In genomic region chr16:2427526-2427925, GRCh38 we compare ENCODE assay signal across 16 cellular contexts. TPM values are rescaled to one million over a fixed set of nuclear protein-coding genes. Genes with fewer than 3 reads are reported as not detected.
DNase-seq lines count a peak whose midpoint lies in the region; ATAC-seq and TF ChIP-seq lines count a peak whose summit lies in the region.
"Had no signal": no experiment of that assay in that cellular context is flagged by ENCODE, and none has a peak within 500 bp of the region (broad histone marks: within the 10 kb centered on the region; RNA-seq: fewer than 3 reads in every experiment).

No MANE protein-coding gene starts in this region.

- peak overlapping the region; percentile 84 for H3K4me3 Mint-ChIP-seq in stimulated activated naive CD8-positive, alpha-beta T cell treated with anti-CD3 and anti-CD28 coated beads, Interleukin-15, Interleukin-2, amounts not matched to agents 100 ng/mL and 50 ng/mL, for 24 hours
- H3K4me3 Mint-ChIP-seq in immature natural killer cell: peak overlapping the region; percentile 85 to 89 (median 88)

- no peaks in the 10 kb centered on the region for H3K27me3 ChIP-seq in WERI-Rb-1 (ENCODE audit: insufficient read depth, low read depth, severe bottlenecking)

- in situ Hi-C loops in GM13977 (cut with MboI; ENCODE audit: low pct_unique_long_range_greater_than_20kb, low sequenced_read_pairs, unreplicated experiment): loop anchor here (10.0 kb wide), 1 partner anchor 73 kb away; no protein-coding TSS in a partner anchor

- H3K4me1 Mint-ChIP-seq in stimulated activated naive CD8-positive, alpha-beta T cell treated with anti-CD3 and anti-CD28 coated beads, Interleukin-15, Interleukin-2, amounts not matched to agents 100 ng/mL and 50 ng/mL, for 24 hours (ENCODE audit: low read depth): peaks cover 24% of the 10 kb centered on the region
- H3K4me1 Mint-ChIP-seq in immature natural killer cell: peaks cover 28 to 30% of the 10 kb centered on the region in 2 donors

- H3K9me3 ChIP-seq in WERI-Rb-1 (ENCODE audit: severe bottlenecking): no peaks in the 10 kb centered on the region

- no peak overlapping the region for H3K4me3 ChIP-seq in WERI-Rb-1 (ENCODE audit: low read depth, low read length)

- no peak for DNase-seq in stimulated activated naive CD8-positive, alpha-beta T cell treated with anti-CD3 and anti-CD28 coated beads, Interleukin-15, Interleukin-2, amounts not matched to agents 100 U/mL and 50 U/mL, for 24 hours
- no peak for DNase-seq in WERI-Rb-1
- no peak for DNase-seq in immature natural killer cell
- DNase-seq in GM13977 (ENCODE audit: low spot score): no peak
- DNase-seq: central memory CD4-positive, alpha-beta T cell; kidney glomerular epithelial cell; NCI-H187; NCI-H69; Right ventricle myocardium superior; stimulated activated CD4-positive, alpha-beta T cell treated with anti-CD3 and anti-CD28 coated beads, Interleukin-4, amount 100 ng/mL, for 1 hour; stimulated activated naive CD4-positive, alpha-beta T cell treated with Interleukin-2 at 50 U/mL for 16 hours had no signal

- no peak for ATAC-seq in stimulated activated naive CD8-positive, alpha-beta T cell treated with anti-CD3 and anti-CD28 coated beads, Interleukin-15, Interleukin-2, amounts not matched to agents 100 U/mL and 50 U/mL, for 24 hours
- no peak for ATAC-seq in HG02642 (IDR thresholded peaks at IDR 0.05; ENCODE audit: poor library complexity, unreplicated experiment)
- ATAC-seq in GM21423 (IDR thresholded peaks at IDR 0.05; ENCODE audit: unreplicated experiment): no peak
- ATAC-seq in GM21737 (IDR thresholded peaks at IDR 0.05; ENCODE audit: unreplicated experiment): no peak

- no peaks in the 10 kb centered on the region for H3K27me3 Mint-ChIP-seq in stimulated activated naive CD8-positive, alpha-beta T cell treated with anti-CD3 and anti-CD28 coated beads, Interleukin-15, Interleukin-2, amounts not matched to agents 100 ng/mL and 50 ng/mL, for 24 hours
- H3K27me3 Mint-ChIP-seq in immature natural killer cell (ENCODE audit: low read depth in 3 of 3): peaks cover 0 to 10% (median 0%) of the 10 kb centered on the region in 3 donors

- H3K27ac ChIP-seq in WERI-Rb-1: 0 out of 2 replicates have a peak overlapping the region, but pooled peaks have one; percentile 99
- H3K27ac ChIP-seq: epithelial cell of prostate had no signal

- no peak for TF ChIP-seq CTCF in WERI-Rb-1 (IDR thresholded peaks at IDR 0.05; ENCODE audit: low read depth, low read length)
- no peak for TF ChIP-seq CTCF in GM13977 (IDR thresholded peaks at IDR 0.05; ENCODE audit: extremely low read depth, insufficient read depth, missing control alignments)

- H3K36me3 Mint-ChIP-seq in stimulated activated naive CD8-positive, alpha-beta T cell treated with anti-CD3 and anti-CD28 coated beads, Interleukin-15, Interleukin-2, amounts not matched to agents 100 ng/mL and 50 ng/mL, for 24 hours (ENCODE audit: low read depth): peaks cover 17% of the 10 kb centered on the region
- peaks cover 0 to 2% (median 0%) of the 10 kb centered on the region in 3 donors for H3K36me3 Mint-ChIP-seq in immature natural killer cell

- H3K36me3 ChIP-seq in WERI-Rb-1: peaks cover 20% of the 10 kb centered on the region

- no peaks in the 10 kb centered on the region for H3K9me3 Mint-ChIP-seq in stimulated activated naive CD8-positive, alpha-beta T cell treated with anti-CD3 and anti-CD28 coated beads, Interleukin-15, Interleukin-2, amounts not matched to agents 100 ng/mL and 50 ng/mL, for 24 hours
- no peaks in the 10 kb centered on the region for H3K9me3 Mint-ChIP-seq in immature natural killer cell

- no peak overlapping the region for H3K27ac Mint-ChIP-seq in stimulated activated naive CD8-positive, alpha-beta T cell treated with anti-CD3 and anti-CD28 coated beads, Interleukin-15, Interleukin-2, amounts not matched to agents 100 ng/mL and 50 ng/mL, for 24 hours
- peak overlapping the region in 5 of 6 donors; percentile 56 to 71 (median 61) for H3K27ac Mint-ChIP-seq in immature natural killer cell

RNA-seq across cellular contexts. Expression of gene CCNF, which starts 1.7 kb away (rescaled TPM):
- polyA plus RNA-seq in immature natural killer cell: 10 to 100 TPM in 1 of 3 donors, 1 to 10 TPM in 2; 1.5 to 10.9 (median 4.5) TPM

RNA-seq across cellular contexts. Expression of gene TEDC2, which starts 32.4 kb away (rescaled TPM):
- under 1 TPM in 2 of 3 donors, not detected in 1; 0.22 to 0.85 TPM for polyA plus RNA-seq in immature natural killer cell

RNA-seq across cellular contexts. Expression of gene NTN3, which starts 43.6 kb away (rescaled TPM):
- polyA plus RNA-seq in immature natural killer cell: not detected

RNA-seq across cellular contexts. Expression of gene TBC1D24, which starts 47.4 kb away (rescaled TPM):
- polyA plus RNA-seq in immature natural killer cell: 1 to 10 TPM; 1.1 to 4.5 (median 2.4) TPM
